8 cellular contexts compared by ENCODE assay signal in the genomic region with DNA sequence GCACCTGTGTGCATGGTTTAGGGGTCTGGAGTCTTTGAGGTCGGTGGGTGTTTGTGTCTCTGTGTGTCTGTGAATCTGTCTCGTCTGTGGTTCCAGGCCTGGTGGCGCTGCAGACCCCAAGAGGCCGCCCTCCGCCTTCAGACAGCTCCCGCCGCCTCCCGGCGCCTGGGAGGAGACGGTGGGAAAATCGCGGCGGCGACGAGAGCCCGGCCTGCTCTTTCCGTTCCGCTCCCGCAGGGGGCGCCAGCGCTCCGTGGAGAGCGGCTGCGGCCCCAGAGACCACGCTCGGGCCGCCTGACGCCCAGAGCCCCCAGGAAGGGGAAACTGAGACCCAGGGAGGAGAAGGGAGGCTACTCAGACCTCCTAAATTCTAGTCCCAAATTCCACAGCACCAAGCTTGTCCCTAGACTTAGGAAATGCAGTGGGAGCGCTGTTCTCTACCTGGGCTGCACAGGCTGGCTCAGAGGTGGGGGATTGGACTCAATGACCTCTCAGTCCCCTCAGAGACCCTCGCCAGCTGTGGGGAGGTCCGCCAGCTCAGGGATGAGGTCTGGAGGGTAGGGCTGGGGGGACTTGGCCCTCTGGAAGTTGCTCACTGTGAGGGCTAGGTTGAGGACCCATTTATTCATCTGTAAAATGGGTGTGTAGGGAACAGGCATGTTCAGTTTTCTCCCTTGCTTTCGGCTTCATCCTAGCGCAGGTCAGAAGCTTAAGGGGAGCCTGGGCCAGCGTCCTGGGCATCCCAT. TPM values are rescaled to one million over a fixed set of nuclear protein-coding genes. Genes with fewer than 3 reads are reported as not detected.
DNase-seq lines count a peak whose midpoint lies in the region; ATAC-seq, FAIRE-seq and TF ChIP-seq lines count a peak whose summit lies in the region.

No MANE protein-coding gene starts in this region.

- intact Hi-C loops in ovary (cut with DNase I), result loop anchor here in 3 of 4 donors (5.0 to 10.0 kb wide), 4 partner anchors 430 to 840 kb away; no protein-coding TSS in a partner anchor

- H3K27ac ChIP-seq in ovary, result no peak overlapping the region

- POLR2A ChIA-PET in AG04449 (lab: Yijun Ruan, JAX), result no interaction called here

- H3K4me3 ChIP-seq in AG04449 (ENCODE audit: low read depth, low read length) (no peak overlapping the region), ovary (no peak overlapping the region)

- no peaks in the 10 kb centered on the region for H3K9me3 ChIP-seq in ovary

- no peaks in the 10 kb centered on the region for H3K27me3 ChIP-seq in ovary

- no peaks in the 10 kb centered on the region for H3K36me3 ChIP-seq in ovary

- no peak for TF ChIP-seq EP300 in ovary (IDR thresholded peaks at IDR 0.05)

- no peaks in the 10 kb centered on the region for H3K4me1 ChIP-seq in ovary (ENCODE audit: insufficient read depth)

- TF ChIP-seq POLR2A in GM12891 (IDR thresholded peaks at IDR 0.05; ENCODE audit: low read depth, low read length), result no peak
- TF ChIP-seq POLR2A in ovary (IDR thresholded peaks at IDR 0.05), result no peak

- ATAC-seq in GM19397 (IDR thresholded peaks at IDR 0.05; ENCODE audit: unreplicated experiment) (no peak), HG03135 (IDR thresholded peaks at IDR 0.05; ENCODE audit: unreplicated experiment) (no peak)

- TF ChIP-seq CTCF in AG04449 (IDR thresholded peaks at IDR 0.05; ENCODE audit: insufficient read depth, low read length, missing control alignments) (peak; percentile 97), ovary (IDR thresholded peaks at IDR 0.05) (peak; percentile 56 to 67 (median 63))

- DNase-seq in AG04449 (ENCODE audit: low read depth, low spot score) (no peak), GM12891 (ENCODE audit: insufficient read length, low spot score) (peak; percentile 77), NCI-H524 treated with DMSO at 0.1 percent for 48 hours (lab: John Stamatoyannopoulos, UW) (peak; percentile 17), frontal cortex (ENCODE audit: low spot score in 2 of 2) (peak; percentile 43 to 76), ovary (peak in 4 of 5 donors; percentile 21 to 71 (median 43))
- peak; percentile 87 for DNase-seq in activated CD8-positive, alpha-beta memory T cell treated with anti-CD3 and anti-CD28 coated beads, Interleukin-2, amount 50 U/mL, for 48 hours

- FAIRE-seq in GM12891 (lab: Jason Lieb, UNC) (peak; percentile 59), frontal cortex (lab: Jason Lieb, UNC) (no peak)

- 9 to 13% (median 11%) methylated on average over 22 to 34 of the region's 34 CpGs for WGBS in ovary, 3 donors

- CTCF ChIA-PET in AG04449 (lab: Yijun Ruan, JAX), result interaction anchor here (0.6 to 9.3 kb wide), 79 partner anchors 9 to 848 kb away, joined by 3 to 165 read pairs (median 4); no protein-coding TSS in a partner anchor

TF ChIP-seq in GM12891, 5 proteins besides CTCF, POLR2A, EP300 and RAD21:
- no peak for TF ChIP-seq POU2F2 (IDR thresholded peaks at IDR 0.05; ENCODE audit: low read depth, low read length)
- TF ChIP-seq TAF1 (IDR thresholded peaks at IDR 0.05; ENCODE audit: low read depth, low read length), result no peak
- TF ChIP-seq SPI1 (IDR thresholded peaks at IDR 0.05; ENCODE audit: low read depth, low read length), result no peak
- no peak for TF ChIP-seq PAX5 (IDR thresholded peaks at IDR 0.05; ENCODE audit: insufficient read depth, low read length, severe bottlenecking)
- no peak for TF ChIP-seq POLR2AphosphoS5 (IDR thresholded peaks at IDR 0.05; ENCODE audit: low read depth, low read length)
TF ChIP-seq in GM12891: peak in this region for 0.

RNA-seq across cellular contexts. Expression of a gene that starts 36.9 kb away (rescaled TPM):
- 27.5 TPM for polyA plus RNA-seq in GM12891 (2012; ENCODE audit: low read depth, missing spikeins)
- total RNA-seq in frontal cortex (98.6 TPM), ovary (100 to 1,000 TPM in 1 of 7 donors, 10 to 100 TPM in 6; 27.7 to 147 (median 62.0) TPM)
- 10 to 100 TPM; 60.2 to 87.5 TPM for polyA plus RNA-seq in ovary

RNA-seq across cellular contexts. Expression of a gene that starts 43.5 kb away (rescaled TPM):
- 2.8 TPM for polyA plus RNA-seq in GM12891 (2012; ENCODE audit: low read depth, missing spikeins)
- 367 TPM for total RNA-seq in frontal cortex
- total RNA-seq in ovary, result 1 to 10 TPM in 1 of 7 donors, under 1 TPM in 4, not detected in 2; 0.25 to 4.7 (median 0.45) TPM
- under 1 TPM; 0.30 to 0.69 TPM for polyA plus RNA-seq in ovary

Comparison
In these comparisons a context has a peak if more than half of its experiments do, and no peak if none do; other contexts are left out.
1. RNA of a gene that starts 43.5 kb away (total RNA-seq): 367 TPM in frontal cortex (single experiment); 0.25 to 4.7 TPM in ovary; every median in the first group is over 10 times any median in the second.